20 cellular contexts compared by ENCODE assay signal in genomic region chr15:36940636-36941285, GRCh38.
"Had no signal": no experiment of that assay in that cellular context is flagged by ENCODE, and none has a peak within 500 bp of the region (broad histone marks: within the 10 kb centered on the region; RNA-seq: fewer than 3 reads in every experiment).

No MANE protein-coding gene starts in this region.

- H3K27me3 ChIP-seq: adrenal gland, foreskin keratinocyte, thyroid gland had no signal

- H3K36me3 ChIP-seq: adrenal gland, left ventricle myocardium inferior, thyroid gland had no signal

- H3K27ac ChIP-seq: adrenal gland, epithelial cell of prostate, foreskin keratinocyte, left ventricle myocardium inferior, thyroid gland had no signal

- H3K4me3 ChIP-seq: adrenal gland, left ventricle myocardium inferior, mucosa of descending colon, thyroid gland had no signal

- ATAC-seq: activated T-cell treated with anti-CD3 and anti-CD28 coated beads, Interleukin-2, amount 50 U/mL, for 72 hours; foreskin keratinocyte; mucosa of descending colon; naive thymus-derived CD4-positive, alpha-beta T cell; stimulated activated naive B cell treated with anti-CD40 and anti-IgM and Interleukin-4, amounts not matched to agents 10 μg/mL and 1 μg/mL and 100 μg/mL, for 72 hours had no signal

- H3K9me3 ChIP-seq: adrenal gland, left ventricle myocardium inferior, mucosa of descending colon, thyroid gland had no signal

- DNase-seq: activated CD4-positive, alpha-beta T cell treated with anti-CD3 and anti-CD28 coated beads, Interleukin-2, amount 50 U/mL, for 4 hours; activated effector memory CD4-positive, alpha-beta T cell treated with anti-CD3 and anti-CD28 coated beads, Interleukin-2, amount 50 U/mL, for 16 hours; activated T-cell treated with anti-CD3 and anti-CD28 coated beads, Interleukin-2, amount 50 U/mL, for 72 hours; adrenal gland; dermis blood vessel endothelial cell; endodermal cell; foreskin keratinocyte; glutamatergic neuron; hypothalamus; islet precursor cell; left ventricle myocardium inferior; mucosa of descending colon; naive thymus-derived CD4-positive, alpha-beta T cell; stimulated activated naive B cell treated with anti-CD40 and anti-IgM and Interleukin-4, amounts not matched to agents 10 μg/mL and 1 μg/mL and 100 μg/mL, for 72 hours; T-helper 2 cell; thyroid gland had no signal

- H3K4me1 ChIP-seq: foreskin keratinocyte, thyroid gland had no signal

- FAIRE-seq: astrocyte, TTC549, urothelium cell line had no signal
